ENCODE assay signal across 25 cellular contexts in the genomic region with DNA sequence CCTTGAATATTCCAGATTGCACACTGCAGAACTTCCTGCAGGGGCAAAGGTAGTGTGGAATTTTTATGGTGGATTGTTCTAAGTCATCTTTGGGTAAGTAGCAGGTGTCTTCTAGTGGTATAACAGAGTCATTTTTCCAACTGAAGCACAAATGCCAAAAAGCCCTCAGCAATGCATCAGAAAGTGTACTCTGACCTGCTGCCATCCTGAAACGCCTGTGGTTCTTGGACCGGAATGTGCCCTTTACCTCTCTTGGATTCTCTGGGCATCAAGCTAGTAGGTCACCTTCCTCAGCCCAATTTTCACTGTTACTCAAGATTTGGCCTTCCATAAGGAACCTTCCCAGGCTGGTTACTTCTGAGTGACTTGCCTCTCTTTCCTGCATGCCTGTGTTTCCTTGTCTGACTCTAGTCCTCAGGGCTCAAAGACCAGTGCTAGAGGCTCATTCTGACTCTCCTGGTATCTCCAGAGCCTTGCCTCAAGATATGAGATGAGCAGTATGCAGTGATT. TPM values are rescaled to one million over a fixed set of nuclear protein-coding genes. Genes with fewer than 3 reads are reported as not detected.
"Had no signal": no experiment of that assay in that cellular context is flagged by ENCODE, and none has a peak within 500 bp of the region (broad histone marks: within the 10 kb centered on the region; RNA-seq: fewer than 3 reads in every experiment).

No MANE protein-coding gene starts in this region.

- H3K9me3 Mint-ChIP-seq: dendritic cell treated with granulocyte-macrophage colony-stimulating factor and Interleukin-4, amounts not matched to agents 40 ng/mL and 50 ng/mL, for 4 days; endodermal cell; mesothelial cell of epicardium had no signal

- FAIRE-seq: endometrium, frontal cortex, kidney had no signal

- H3K27ac ChIP-seq: colonic mucosa, epithelial cell of prostate, foreskin keratinocyte, gastroesophageal sphincter, heart left ventricle, hepatocyte, left ventricle myocardium inferior, lower lobe of right lung had no signal

- H3K4me1 Mint-ChIP-seq: immature natural killer cell had no signal

- DNase-seq: colonic mucosa; cortex of kidney; effector CD8-positive, alpha-beta T cell; effector memory CD8-positive, alpha-beta T cell; endodermal cell; erythroblast; foreskin keratinocyte; heart left ventricle; hypothalamus; immature natural killer cell; islet precursor cell; kidney; left colon; left ventricle myocardium inferior; lower lobe of right lung; mesenchymal stem cell; mucosa of descending colon had no signal

- H2AFZ ChIP-seq: hepatocyte had no signal

- H3K4me1 ChIP-seq: foreskin keratinocyte had no signal

- H3K9me3 ChIP-seq: colonic mucosa, gastroesophageal sphincter, heart left ventricle, left ventricle myocardium inferior, lower lobe of right lung, mucosa of descending colon had no signal

- H3K4me3 Mint-ChIP-seq: dendritic cell treated with granulocyte-macrophage colony-stimulating factor and Interleukin-4, amounts not matched to agents 40 ng/mL and 50 ng/mL, for 4 days; effector memory CD8-positive, alpha-beta T cell; endodermal cell; immature natural killer cell; mesothelial cell of epicardium had no signal

- H3K36me3 Mint-ChIP-seq: immature natural killer cell, mesothelial cell of epicardium had no signal

- H3K79me2 ChIP-seq: hepatocyte had no signal

- H3K27ac Mint-ChIP-seq: dendritic cell treated with granulocyte-macrophage colony-stimulating factor and Interleukin-4, amounts not matched to agents 40 ng/mL and 50 ng/mL, for 4 days; effector memory CD8-positive, alpha-beta T cell; endodermal cell; immature natural killer cell; mesothelial cell of epicardium had no signal

- H3K36me3 ChIP-seq: colonic mucosa, gastroesophageal sphincter, heart left ventricle, left ventricle myocardium inferior, lower lobe of right lung had no signal

- H3K4me3 ChIP-seq: colonic mucosa, gastroesophageal sphincter, heart left ventricle, hepatocyte, left ventricle myocardium inferior, lower lobe of right lung, mucosa of descending colon had no signal

- ATAC-seq: effector memory CD8-positive, alpha-beta T cell; esophagus mucosa; foreskin keratinocyte; gastroesophageal sphincter; heart left ventricle; left colon; lower lobe of right lung; mucosa of descending colon had no signal

- H3K4me2 ChIP-seq: hepatocyte had no signal

RNA-seq across cellular contexts. Expression of a gene that starts 4.8 kb away (rescaled TPM):
- polyA plus RNA-seq: immature natural killer cell had no signal
